ENCODE assay signal across 2 cellular contexts in genomic region chr5:73495772-73496346, GRCh38.
TF ChIP-seq lines count a peak whose summit lies in the region.

No MANE protein-coding gene starts in this region.

TF ChIP-seq in SK-N-SH, 30 proteins besides CTCF, POLR2A, EP300 and RAD21 (continued from another document):
- no peak for TF ChIP-seq RXRA (IDR thresholded peaks at IDR 0.05; ENCODE audit: borderline replicate concordance, low read depth)

TF ChIP-seq in SK-N-SH treated with all-trans-retinoic acid at 6 μM for 48 hours, 23 proteins besides CTCF, POLR2A, EP300 and RAD21 (continued from another document):
- no peak for TF ChIP-seq PPARA (CRISPR knock-in tag; IDR thresholded peaks at IDR 0.05; ENCODE audit: borderline replicate concordance)
